13 cellular contexts compared by ENCODE assay signal in genomic region chr12:54276368-54276767, GRCh38. TPM values are rescaled to one million over a fixed set of nuclear protein-coding genes. Genes with fewer than 3 reads are reported as not detected.
DNase-seq lines count a peak whose midpoint lies in the region; ATAC-seq and TF ChIP-seq lines count a peak whose summit lies in the region.
"Had no signal": no experiment of that assay in that cellular context is flagged by ENCODE, and none has a peak within 500 bp of the region (broad histone marks: within the 10 kb centered on the region; RNA-seq: fewer than 3 reads in every experiment).

No MANE protein-coding gene starts in this region.

- H3K36me3 Mint-ChIP-seq in activated CD4-positive, alpha-beta T cell treated with anti-CD3 and anti-CD28 coated beads for 36 hours (ENCODE audit: low read depth) = peaks cover 35% of the 10 kb centered on the region
- peaks cover 7% of the 10 kb centered on the region for H3K36me3 Mint-ChIP-seq in HFFc6 (ENCODE audit: low read depth)
- H3K36me3 Mint-ChIP-seq in activated naive CD8-positive, alpha-beta T cell treated with anti-CD3 and anti-CD28 coated beads for 36 hours = peaks cover 31% of the 10 kb centered on the region
- H3K36me3 Mint-ChIP-seq in nephron (ENCODE audit: low read depth) = peaks cover 39% of the 10 kb centered on the region

- intact Hi-C loops in activated CD4-positive, alpha-beta T cell treated with anti-CD3 and anti-CD28 coated beads for 36 hours (cut with DNase I, micrococcal nuclease) = loop anchor here (5.0 kb wide), 2 partner anchors 59 to 824 kb away; partner anchors contain the start of gene PCBP2 (in 1 of the 2)
- intact Hi-C loops in upper lobe of right lung (cut with DNase I) = no loop called here

- peak overlapping the region; percentile 81 for H3K27ac Mint-ChIP-seq in activated CD4-positive, alpha-beta T cell treated with anti-CD3 and anti-CD28 coated beads for 36 hours
- peak overlapping the region; percentile 45 for H3K27ac Mint-ChIP-seq in HFFc6
- H3K27ac Mint-ChIP-seq in activated naive CD8-positive, alpha-beta T cell treated with anti-CD3 and anti-CD28 coated beads for 36 hours = peak overlapping the region; percentile 72
- peak overlapping the region; percentile 55 to 76 (median 76) for H3K27ac Mint-ChIP-seq in nephron

- TF ChIP-seq CTCF in HFFc6 (IDR thresholded peaks at IDR 0.05) (no peak), nephron (IDR thresholded peaks at IDR 0.05; ENCODE audit: unreplicated experiment in 3 of 3) (no peak), upper lobe of right lung (IDR thresholded peaks at IDR 0.05) (no peak)

- H3K4me3 Mint-ChIP-seq in activated CD4-positive, alpha-beta T cell treated with anti-CD3 and anti-CD28 coated beads for 36 hours = no peak overlapping the region
- H3K4me3 Mint-ChIP-seq in HFFc6 (peak overlapping the region; percentile 28; the same call in 1 of the 2 replicates), nephron (peak overlapping the region; percentile 46 to 76 (median 58))
- peak overlapping the region; percentile 56 for H3K4me3 Mint-ChIP-seq in activated naive CD8-positive, alpha-beta T cell treated with anti-CD3 and anti-CD28 coated beads for 36 hours

- no peak for DNase-seq in activated CD4-positive, alpha-beta T cell treated with anti-CD3 and anti-CD28 coated beads for 36 hours
- DNase-seq in activated CD4-positive, alpha-beta T cell treated with anti-CD3 and anti-CD28 coated beads, Interleukin-2, amount 50 U/mL, for 4 hours = no peak
- no peak for DNase-seq in HFFc6
- DNase-seq in activated naive CD8-positive, alpha-beta T cell treated with anti-CD3 and anti-CD28 coated beads for 36 hours = no peak
- DNase-seq in upper lobe of right lung = no peak
- no peak for DNase-seq in NOMO-1 treated with DMSO at 0.1 percent for 48 hours (lab: John Stamatoyannopoulos, UW; ENCODE audit: unreplicated experiment)
- DNase-seq in NCI-H1048 (lab: John Stamatoyannopoulos, UW) = no peak
- DNase-seq: GDM1, head of caudate nucleus, NCI-H1092 had no signal

- H3K9me3 ChIP-seq in upper lobe of right lung = no peaks in the 10 kb centered on the region
- H3K9me3 ChIP-seq: esophagus muscularis mucosa had no signal

- H3K4me3 ChIP-seq in upper lobe of right lung = no peak overlapping the region
- H3K4me3 ChIP-seq: esophagus muscularis mucosa had no signal

- H3K4me1 Mint-ChIP-seq in activated CD4-positive, alpha-beta T cell treated with anti-CD3 and anti-CD28 coated beads for 36 hours = peaks cover 57% of the 10 kb centered on the region
- H3K4me1 Mint-ChIP-seq in HFFc6 (ENCODE audit: low read depth) (peaks cover 21% of the 10 kb centered on the region), nephron (peaks cover 44% of the 10 kb centered on the region)
- H3K4me1 Mint-ChIP-seq in activated naive CD8-positive, alpha-beta T cell treated with anti-CD3 and anti-CD28 coated beads for 36 hours = peaks cover 55% of the 10 kb centered on the region

- H3K27me3 ChIP-seq in upper lobe of right lung = no peaks in the 10 kb centered on the region
- H3K27me3 ChIP-seq: esophagus muscularis mucosa had no signal

- H3K27me3 Mint-ChIP-seq in activated CD4-positive, alpha-beta T cell treated with anti-CD3 and anti-CD28 coated beads for 36 hours = no peaks in the 10 kb centered on the region
- no peaks in the 10 kb centered on the region; the same call in 1 of the 2 replicates for H3K27me3 Mint-ChIP-seq in HFFc6 (ENCODE audit: insufficient read depth)
- peaks cover 1% of the 10 kb centered on the region for H3K27me3 Mint-ChIP-seq in activated naive CD8-positive, alpha-beta T cell treated with anti-CD3 and anti-CD28 coated beads for 36 hours
- H3K27me3 Mint-ChIP-seq in nephron (ENCODE audit: low read depth) = no peaks in the 10 kb centered on the region

- peaks cover 17% of the 10 kb centered on the region for H3K4me1 ChIP-seq in upper lobe of right lung

- POLR2A ChIA-PET in activated CD4-positive, alpha-beta T cell treated with anti-CD3 and anti-CD28 coated beads for 36 hours (lab: Charles Lee) = interaction anchor here (0.9 kb wide), 1 partner anchor 11 kb away, joined by 3 read pairs; no protein-coding TSS in a partner anchor

- H3K36me3 ChIP-seq in upper lobe of right lung = peaks cover 13% of the 10 kb centered on the region

- no peak overlapping the region for H3K27ac ChIP-seq in upper lobe of right lung

- no peaks in the 10 kb centered on the region for H3K9me3 Mint-ChIP-seq in activated CD4-positive, alpha-beta T cell treated with anti-CD3 and anti-CD28 coated beads for 36 hours (ENCODE audit: low read depth)
- no peaks in the 10 kb centered on the region for H3K9me3 Mint-ChIP-seq in HFFc6
- no peaks in the 10 kb centered on the region for H3K9me3 Mint-ChIP-seq in activated naive CD8-positive, alpha-beta T cell treated with anti-CD3 and anti-CD28 coated beads for 36 hours
- H3K9me3 Mint-ChIP-seq in nephron = no peaks in the 10 kb centered on the region

- CTCF ChIA-PET in activated CD4-positive, alpha-beta T cell treated with anti-CD3 and anti-CD28 coated beads for 36 hours (lab: Charles Lee) = interaction anchor here (0.6 to 1.3 kb wide), 6 partner anchors 9 to 103 kb away, joined by 3 to 7 read pairs (median 3); partner anchors contain the start of gene COPZ1

- no peak for ATAC-seq in activated CD4-positive, alpha-beta T cell treated with anti-CD3 and anti-CD28 coated beads for 36 hours
- no peak for ATAC-seq in upper lobe of right lung

RNA-seq across cellular contexts. Expression of gene CBX5, which starts 3.6 kb away (rescaled TPM):
- 100 to 1,000 TPM; 140 to 146 TPM for total RNA-seq in activated CD4-positive, alpha-beta T cell treated with anti-CD3 and anti-CD28 coated beads for 36 hours
- total RNA-seq in HFFc6 (2021; fragmentation: NEBNext Ultra II Directional; extraction: Animal tissue kit (Norgen Biotek cat#: 25700)) = 100 to 1,000 TPM in 4 of 6 experiments, 10 to 100 TPM in 2; 76.8 to 128 (median 117) TPM
- 100 to 1,000 TPM; 101 to 105 TPM for total RNA-seq in activated naive CD8-positive, alpha-beta T cell treated with anti-CD3 and anti-CD28 coated beads for 36 hours
- total RNA-seq in upper lobe of right lung = 52.3 TPM

RNA-seq across cellular contexts. Expression of gene HNRNPA1, which starts 4.2 kb away (rescaled TPM):
- total RNA-seq in activated CD4-positive, alpha-beta T cell treated with anti-CD3 and anti-CD28 coated beads for 36 hours = 1,000 to 10,000 TPM; 1,642 to 2,308 TPM
- 1,000 to 10,000 TPM in 3 of 6 experiments, 100 to 1,000 TPM in 3; 768 to 1,141 (median 1,018) TPM for total RNA-seq in HFFc6 (2021; fragmentation: NEBNext Ultra II Directional; extraction: Animal tissue kit (Norgen Biotek cat#: 25700))
- 1,000 to 10,000 TPM; 2,335 to 2,367 TPM for total RNA-seq in activated naive CD8-positive, alpha-beta T cell treated with anti-CD3 and anti-CD28 coated beads for 36 hours
- 498 TPM for total RNA-seq in upper lobe of right lung

RNA-seq across cellular contexts. Expression of gene NFE2, which starts 24.4 kb away (rescaled TPM):
- not detected for total RNA-seq in activated CD4-positive, alpha-beta T cell treated with anti-CD3 and anti-CD28 coated beads for 36 hours
- total RNA-seq in HFFc6 (2021; fragmentation: NEBNext Ultra II Directional; extraction: Animal tissue kit (Norgen Biotek cat#: 25700)) = under 1 TPM; 0.21 to 0.59 (median 0.32) TPM
- not detected for total RNA-seq in activated naive CD8-positive, alpha-beta T cell treated with anti-CD3 and anti-CD28 coated beads for 36 hours
- total RNA-seq in upper lobe of right lung = 7.5 TPM
- total RNA-seq: pulmonary artery endothelial cell had no signal

RNA-seq across cellular contexts. Expression of gene COPZ1, which starts 48.6 kb away (rescaled TPM):
- 10 to 100 TPM; 95.2 to 98.7 TPM for total RNA-seq in activated CD4-positive, alpha-beta T cell treated with anti-CD3 and anti-CD28 coated beads for 36 hours
- total RNA-seq in HFFc6 (2021; fragmentation: NEBNext Ultra II Directional; extraction: Animal tissue kit (Norgen Biotek cat#: 25700)) = 100 to 1,000 TPM; 178 to 225 (median 200) TPM
- 100 to 1,000 TPM in 1 of 2 experiments, 10 to 100 TPM in 1; 96.3 to 102 TPM for total RNA-seq in activated naive CD8-positive, alpha-beta T cell treated with anti-CD3 and anti-CD28 coated beads for 36 hours
- total RNA-seq in upper lobe of right lung = 125 TPM
